19 cellular contexts compared by ENCODE assay signal in genomic region chr9:98572054-98572627, GRCh38.
DNase-seq lines count a peak whose midpoint lies in the region; ATAC-seq and TF ChIP-seq lines count a peak whose summit lies in the region.
"Had no signal": no experiment of that assay in that cellular context is flagged by ENCODE, and none has a peak within 500 bp of the region (broad histone marks: within the 10 kb centered on the region; RNA-seq: fewer than 3 reads in every experiment).

No MANE protein-coding gene starts in this region.

- H3K4me3 ChIP-seq in right atrium auricular region, result no peak overlapping the region
- no peak overlapping the region for H3K4me3 ChIP-seq in epithelial cell of esophagus (ENCODE audit: low read length)
- no peak overlapping the region for H3K4me3 ChIP-seq in suprapubic skin
- H3K4me3 ChIP-seq: BLaER1 treated with 17β-estradiol and CSF1 and Interleukin-3, amounts not matched to agents 10 nM and 100 nM; GM12878; HAP-1 had no signal

- no peak overlapping the region for H3K27ac ChIP-seq in right atrium auricular region
- H3K27ac ChIP-seq in suprapubic skin, result no peak overlapping the region
- H3K27ac ChIP-seq: BLaER1 treated with 17β-estradiol and CSF1 and Interleukin-3, amounts not matched to agents 10 nM and 100 nM had no signal

- intact Hi-C loops in left cardiac atrium (cut with DNase I), result no loop called here

- H3K4me1 Mint-ChIP-seq in neural crest cell, result no peaks in the 10 kb centered on the region

- peak overlapping the region; percentile 57 for H3K27ac Mint-ChIP-seq in neural crest cell (ENCODE audit: unreplicated experiment)
- H3K27ac Mint-ChIP-seq: IgD-negative memory B cell had no signal

- no peak for TF ChIP-seq EP300 in suprapubic skin (IDR thresholded peaks at IDR 0.05)

- H3K4me3 Mint-ChIP-seq in neural crest cell, result no peak overlapping the region
- H3K4me3 Mint-ChIP-seq: IgD-negative memory B cell had no signal

- ATAC-seq in left cardiac atrium, result no peak
- no peak for ATAC-seq in GM18517 (IDR thresholded peaks at IDR 0.05; ENCODE audit: unreplicated experiment)
- no peak for ATAC-seq in GM18868 (IDR thresholded peaks at IDR 0.05; ENCODE audit: unreplicated experiment)
- ATAC-seq: GM12878 had no signal

- H3K27me3 Mint-ChIP-seq in neural crest cell (ENCODE audit: low read depth), result peaks cover 2% of the 10 kb centered on the region

- TF ChIP-seq CTCF in right atrium auricular region (IDR thresholded peaks at IDR 0.05), result no peak
- TF ChIP-seq CTCF in epithelial cell of esophagus (IDR thresholded peaks at IDR 0.05; ENCODE audit: insufficient read depth, low read depth, low read length, missing control alignments), result no peak
- TF ChIP-seq CTCF in neural crest cell (conservative IDR thresholded peaks at IDR 0.05), result no peak
- no peak for TF ChIP-seq CTCF in suprapubic skin (IDR thresholded peaks at IDR 0.05)

- H3K4me1 ChIP-seq in right atrium auricular region, result no peaks in the 10 kb centered on the region
- H3K4me1 ChIP-seq in suprapubic skin, result no peaks in the 10 kb centered on the region
- H3K4me1 ChIP-seq: HAP-1 had no signal

- no peak for TF ChIP-seq POLR2A in suprapubic skin (IDR thresholded peaks at IDR 0.05)

- H3K36me3 ChIP-seq in right atrium auricular region, result no peaks in the 10 kb centered on the region
- no peaks in the 10 kb centered on the region for H3K36me3 ChIP-seq in suprapubic skin
- H3K36me3 ChIP-seq: BLaER1 treated with 17β-estradiol and CSF1 and Interleukin-3, amounts not matched to agents 10 nM and 100 nM; HAP-1 had no signal

- peak; percentile 16 for DNase-seq in right atrium auricular region (ENCODE audit: low spot score)
- no peak for DNase-seq in left cardiac atrium
- DNase-seq in epithelial cell of esophagus (ENCODE audit: low read depth), result peak; percentile 5
- no peak for DNase-seq in neural crest cell (ENCODE audit: low read depth, low spot score)
- no peak for DNase-seq in AG20443 (ENCODE audit: low spot score)
- DNase-seq in suprapubic skin (ENCODE audit: low spot score in 2 of 2), result no peak
- DNase-seq: 8988T, GDM1, NCI-H1105, NCI-H1694, NCI-H345, NCI-H69, SHP77 treated with DMSO at 0.1 percent for 48 hours had no signal

- H3K9me3 ChIP-seq in right atrium auricular region (no peaks in the 10 kb centered on the region), suprapubic skin (no peaks in the 10 kb centered on the region)
- H3K9me3 ChIP-seq: BLaER1 treated with 17β-estradiol and CSF1 and Interleukin-3, amounts not matched to agents 10 nM and 100 nM; HAP-1 had no signal

- no peaks in the 10 kb centered on the region for H3K27me3 ChIP-seq in right atrium auricular region
- peaks cover 14% of the 10 kb centered on the region for H3K27me3 ChIP-seq in suprapubic skin

- peaks cover 3% of the 10 kb centered on the region for H3K9me3 Mint-ChIP-seq in neural crest cell

- 66% methylated on average over 4 of the region's 4 CpGs for WGBS in suprapubic skin

- H3K36me3 Mint-ChIP-seq in neural crest cell (ENCODE audit: low read depth), result no peaks in the 10 kb centered on the region
- H3K36me3 Mint-ChIP-seq: IgD-negative memory B cell had no signal

Comparison
In these comparisons a context has a peak if more than half of its experiments do, and no peak if none do; other contexts are left out.
1. DNase-seq: peak in right atrium auricular region (single experiment) and epithelial cell of esophagus (single experiment); none in left cardiac atrium (single experiment), neural crest cell (single experiment), AG20443 (single experiment) and suprapubic skin (0 of 2).